Comparison of ENCODE assay signal across 8 cellular contexts in genomic region chr17:42979511-42980273, GRCh38. TPM values are rescaled to one million over a fixed set of nuclear protein-coding genes. Genes with fewer than 3 reads are reported as not detected.
DNase-seq lines count a peak whose midpoint lies in the region; ATAC-seq and TF ChIP-seq lines count a peak whose summit lies in the region.

Gene PTGES3L (minus strand): TSS chr17:42980080. CDS start chr17:42980053, 27 bp downstream.

- ATAC-seq in HG03460 (IDR thresholded peaks at IDR 0.05; ENCODE audit: unreplicated experiment) = no peak

- H3K4me1 Mint-ChIP-seq in MCF 10A (ENCODE audit: insufficient read depth, unreplicated experiment) (peaks cover 12% of the 10 kb centered on the region), immature natural killer cell (peaks cover 29 to 36% of the 10 kb centered on the region in 2 donors)

- CTCF ChIA-PET in MCF 10A (lab: Yijun Ruan, JAX) = interaction anchor here (1.0 to 1.1 kb wide), 2 partner anchors 9 to 11 kb away, joined by 3 read pairs; no protein-coding TSS in a partner anchor

- H3K9me3 ChIP-seq in HUES48 (ENCODE audit: control insufficient read depth, insufficient read depth, low read length) = no peaks in the 10 kb centered on the region
- H3K9me3 ChIP-seq in Peyer's patch = no peaks in the 10 kb centered on the region

- POLR2A ChIA-PET in MCF 10A (lab: Yijun Ruan, JAX) = interaction anchor here (0.6 to 4.1 kb wide), 5 partner anchors 11 to 494 kb away, joined by 3 to 46 read pairs (median 12); partner anchors contain the start of genes AARSD1 and RPL27

- H3K4me3 Mint-ChIP-seq in MCF 10A (ENCODE audit: unreplicated experiment) (peak within 1 kb of the TSS; percentile 95), immature natural killer cell (peak within 1 kb of the TSS; percentile 94 to 98 (median 96))

- TF ChIP-seq CTCF in Peyer's patch (IDR thresholded peaks at IDR 0.05) = no peak
- no peak for TF ChIP-seq CTCF in MCF 10A (IDR thresholded peaks at IDR 0.05; ENCODE audit: unreplicated experiment)

- H3K4me3 ChIP-seq in HUES48 (ENCODE audit: low read depth, low read length) (peak within 1 kb of the TSS; percentile 77), Peyer's patch (peak within 1 kb of the TSS; percentile 77 to 87 (median 84))

- TF ChIP-seq POLR2A in Peyer's patch (IDR thresholded peaks at IDR 0.05) = no peak

- 0 out of 2 replicates have a peak, but pooled peaks cover 7% of the 10 kb centered on the region for H3K4me1 ChIP-seq in HUES48 (ENCODE audit: control insufficient read depth, insufficient read depth, low read length)
- peaks cover 0 to 18% (median 13%) of the 10 kb centered on the region in 4 donors for H3K4me1 ChIP-seq in Peyer's patch

- H3K27me3 ChIP-seq in HUES48 (ENCODE audit: control insufficient read depth, insufficient read depth, low read length) (no peaks in the 10 kb centered on the region), Peyer's patch (no peaks in the 10 kb centered on the region)

- peak within 1 kb of the TSS; percentile 77 for H3K9ac ChIP-seq in HUES48 (ENCODE audit: low read depth, low read length)

- H3K27ac ChIP-seq in HUES48 (ENCODE audit: low read depth, low read length) (peak within 1 kb of the TSS; percentile 94), Peyer's patch (peak within 1 kb of the TSS; percentile 85 to 96 (median 94))

- peak within 1 kb of the TSS; percentile 82 for H3K27ac Mint-ChIP-seq in MCF 10A (ENCODE audit: low read depth, unreplicated experiment)
- peak within 1 kb of the TSS; percentile 84 to 98 (median 94) for H3K27ac Mint-ChIP-seq in immature natural killer cell

- H3K27me3 Mint-ChIP-seq in MCF 10A (ENCODE audit: insufficient read depth, unreplicated experiment) = no peaks in the 10 kb centered on the region
- peaks cover 12 to 20% (median 16%) of the 10 kb centered on the region in 3 donors for H3K27me3 Mint-ChIP-seq in immature natural killer cell (ENCODE audit: low read depth in 3 of 3)

- H3K9me3 Mint-ChIP-seq in MCF 10A (ENCODE audit: unreplicated experiment) (no peaks in the 10 kb centered on the region), immature natural killer cell (no peaks in the 10 kb centered on the region)

- BruUV-seq in MCF 10A (replicated peaks; lab: Mats Ljungman, UMichigan) = no TSS peak

- H3K36me3 Mint-ChIP-seq in MCF 10A (ENCODE audit: insufficient read depth, unreplicated experiment) (peaks cover 33% of the 10 kb centered on the region), immature natural killer cell (peaks cover 0 to 4% (median 3%) of the 10 kb centered on the region in 3 donors)

- intact Hi-C loops in MCF 10A (cut with micrococcal nuclease) = no loop called here

- peak; percentile 25 for DNase-seq in activated T-cell treated with anti-CD3 and anti-CD28 coated beads for 48 hours (ENCODE audit: low read depth)
- no peak for DNase-seq in activated T-cell treated with anti-CD3 and anti-CD28 coated beads, Interleukin-2, amount 50 U/mL, for 48 hours
- peak in 2 of 3 donors; percentile 53 to 75 for DNase-seq in Peyer's patch
- peak; percentile 38 for DNase-seq in MCF 10A (ENCODE audit: unreplicated experiment)
- DNase-seq in immature natural killer cell = no peak
- DNase-seq in stimulated activated CD4-positive, alpha-beta T cell treated with anti-CD3 and anti-CD28 coated beads, Interleukin-4, amount 100 ng/mL, for 1 hour = peak; percentile 20

- H3K36me3 ChIP-seq in HUES48 (ENCODE audit: control insufficient read depth, insufficient read depth, low read length) (peaks cover 5% of the 10 kb centered on the region; the same call in 1 of the 2 replicates), Peyer's patch (no peaks in the 10 kb centered on the region)

RNA-seq across cellular contexts. Expression of gene PTGES3L, which starts in this region (rescaled TPM):
- total RNA-seq in Peyer's patch = 1 to 10 TPM in 3 of 4 donors, not detected in 1; 1.6 to 6.9 (median 5.5) TPM
- 0.83 and 0.96 TPM in 2 replicates for total RNA-seq in MCF 10A (2022)
- not detected for polyA plus RNA-seq in immature natural killer cell

Comparison
In these comparisons a context has a peak if more than half of its experiments do, and no peak if none do; other contexts are left out.
1. DNase-seq: peak in activated T-cell treated with anti-CD3 and anti-CD28 coated beads for 48 hours (single experiment), Peyer's patch (2 of 3) and stimulated activated CD4-positive, alpha-beta T cell treated with anti-CD3 and anti-CD28 coated beads, Interleukin-4, amount 100 ng/mL, for 1 hour (single experiment); none in activated T-cell treated with anti-CD3 and anti-CD28 coated beads, Interleukin-2, amount 50 U/mL, for 48 hours (0 of 2) and immature natural killer cell (0 of 3).
2. Peak in DNase-seq in MCF 10A; RNA of the gene not detected or under 1 TPM.